Comparison of ENCODE assay signal across 8 cellular contexts in genomic region chr10:132142396-132143161, GRCh38. TPM values are rescaled to one million over a fixed set of nuclear protein-coding genes. Genes with fewer than 3 reads are reported as not detected.
A peak's percentile ranks its signal among the peaks of the same experiment; 100 is the strongest.
DNase-seq lines count a peak whose midpoint lies in the region; ATAC-seq and TF ChIP-seq lines count a peak whose summit lies in the region.

No MANE protein-coding gene starts in this region.

- H3K79me2 ChIP-seq in OCI-LY1 (ENCODE audit: insufficient read depth, low read length): no peaks in the 10 kb centered on the region

- H3K27ac ChIP-seq in CD8-positive, alpha-beta memory T cell (ENCODE audit: low read depth, low read length): no peak overlapping the region
- no peak overlapping the region for H3K27ac ChIP-seq in OCI-LY1 (ENCODE audit: low read depth, low read length, poor library complexity, severe bottlenecking)

- peak; percentile 78 for ATAC-seq in activated T-helper 17 cell treated with anti-CD3 and anti-CD28 coated beads, Interleukin-2, amount 50 U/mL, for 72 hours (replicated peaks)
- ATAC-seq in HG03196 (IDR thresholded peaks at IDR 0.05; ENCODE audit: unreplicated experiment): no peak

- H3K27me3 ChIP-seq in CD8-positive, alpha-beta memory T cell (ENCODE audit: insufficient read depth, low read length, poor library complexity, severe bottlenecking): no peaks in the 10 kb centered on the region
- H3K27me3 ChIP-seq in OCI-LY1 (ENCODE audit: insufficient read depth, low read length): no peaks in the 10 kb centered on the region

- H3K4me1 Mint-ChIP-seq in CD8-positive, alpha-beta memory T cell: peaks cover 0 to 6% (median 0%) of the 10 kb centered on the region in 3 donors
- no peaks in the 10 kb centered on the region for H3K4me1 Mint-ChIP-seq in activated T-helper 17 cell treated with anti-CD3 and anti-CD28 coated beads, Interleukin-2, amount 50 U/mL, for 72 hours
- peaks cover 5% of the 10 kb centered on the region for H3K4me1 Mint-ChIP-seq in glutamatergic neuron (ENCODE audit: low read depth, unreplicated experiment)
- no peaks in the 10 kb centered on the region for H3K4me1 Mint-ChIP-seq in progenitor cell of endocrine pancreas (ENCODE audit: low read depth)

- H3K27ac Mint-ChIP-seq in CD8-positive, alpha-beta memory T cell: no peak overlapping the region
- no peak overlapping the region for H3K27ac Mint-ChIP-seq in activated T-helper 17 cell treated with anti-CD3 and anti-CD28 coated beads, Interleukin-2, amount 50 U/mL, for 72 hours
- H3K27ac Mint-ChIP-seq in glutamatergic neuron (ENCODE audit: unreplicated experiment) (no peak overlapping the region), progenitor cell of endocrine pancreas (no peak overlapping the region)

- H3K4me3 ChIP-seq in CD8-positive, alpha-beta memory T cell (ENCODE audit: low read length): no peak overlapping the region
- H3K4me3 ChIP-seq in OCI-LY1 (ENCODE audit: low read depth, low read length, poor library complexity, severe bottlenecking): no peak overlapping the region

- H3K9me3 ChIP-seq in CD8-positive, alpha-beta memory T cell (ENCODE audit: low read length): no peaks in the 10 kb centered on the region
- H3K9me3 ChIP-seq in OCI-LY1 (ENCODE audit: low read length): no peaks in the 10 kb centered on the region

- no peaks in the 10 kb centered on the region for H3K9me2 ChIP-seq in OCI-LY1 (ENCODE audit: low read depth, low read length)

- no peaks in the 10 kb centered on the region for H3K36me3 Mint-ChIP-seq in CD8-positive, alpha-beta memory T cell
- no peaks in the 10 kb centered on the region for H3K36me3 Mint-ChIP-seq in activated T-helper 17 cell treated with anti-CD3 and anti-CD28 coated beads, Interleukin-2, amount 50 U/mL, for 72 hours (ENCODE audit: low read depth)
- H3K36me3 Mint-ChIP-seq in glutamatergic neuron (ENCODE audit: unreplicated experiment) (no peaks in the 10 kb centered on the region), progenitor cell of endocrine pancreas (ENCODE audit: insufficient read depth) (no peaks in the 10 kb centered on the region)

- H3K4me3 Mint-ChIP-seq in CD8-positive, alpha-beta memory T cell: no peak overlapping the region
- H3K4me3 Mint-ChIP-seq in activated T-helper 17 cell treated with anti-CD3 and anti-CD28 coated beads, Interleukin-2, amount 50 U/mL, for 72 hours: no peak overlapping the region
- H3K4me3 Mint-ChIP-seq in glutamatergic neuron (ENCODE audit: unreplicated experiment) (no peak overlapping the region), progenitor cell of endocrine pancreas (ENCODE audit: low read depth) (no peak overlapping the region)

- H3F3A ChIP-seq in OCI-LY1 (ENCODE audit: insufficient read depth, low read length): no peaks in the 10 kb centered on the region

- H3K9ac ChIP-seq in OCI-LY1 (ENCODE audit: low read length): no peak overlapping the region

- peak; percentile 86 for TF ChIP-seq CTCF in GM20000 (IDR thresholded peaks at IDR 0.05; ENCODE audit: extremely low read depth, missing control alignments)
- TF ChIP-seq CTCF in OCI-LY1 (IDR thresholded peaks at IDR 0.05; ENCODE audit: low read length): peak; percentile 68
- peak; percentile 90 for TF ChIP-seq CTCF in glutamatergic neuron (IDR thresholded peaks at IDR 0.05; ENCODE audit: partially characterized antibody, unreplicated experiment)
- TF ChIP-seq CTCF in progenitor cell of endocrine pancreas (IDR thresholded peaks at IDR 0.05; ENCODE audit: unreplicated experiment): peak; percentile 82

- H4K20me1 ChIP-seq in OCI-LY1 (ENCODE audit: insufficient read depth, low read length): no peaks in the 10 kb centered on the region

- CTCF ChIA-PET in CD8-positive, alpha-beta memory T cell (lab: Charles Lee): interaction anchor here (1.0 to 1.5 kb wide), 7 partner anchors 9 to 257 kb away, joined by 3 to 7 read pairs (median 3); no protein-coding TSS in a partner anchor

- H2AFZ ChIP-seq in OCI-LY1 (ENCODE audit: low read length): no peak overlapping the region

- no peak overlapping the region for H3K4me2 ChIP-seq in OCI-LY1 (ENCODE audit: low read length)

- peak; percentile 27 to 65 (median 37) for DNase-seq in CD8-positive, alpha-beta memory T cell
- DNase-seq in GM20000 (ENCODE audit: low spot score) (peak; percentile 91), glutamatergic neuron (peak; percentile 74), progenitor cell of endocrine pancreas (ENCODE audit: low spot score, unreplicated experiment) (peak; percentile 64), SW 1271 (lab: John Stamatoyannopoulos, UW) (no peak)

- H3K36me3 ChIP-seq in CD8-positive, alpha-beta memory T cell (ENCODE audit: insufficient read depth, low read length): no peaks in the 10 kb centered on the region
- no peaks in the 10 kb centered on the region for H3K36me3 ChIP-seq in OCI-LY1 (ENCODE audit: insufficient read depth, low read length)

- H3K27me3 Mint-ChIP-seq in CD8-positive, alpha-beta memory T cell: peaks cover 3 to 6% of the 10 kb centered on the region in 2 donors
- H3K27me3 Mint-ChIP-seq in activated T-helper 17 cell treated with anti-CD3 and anti-CD28 coated beads, Interleukin-2, amount 50 U/mL, for 72 hours: no peaks in the 10 kb centered on the region
- H3K27me3 Mint-ChIP-seq in glutamatergic neuron (ENCODE audit: unreplicated experiment): no peaks in the 10 kb centered on the region
- peaks cover 3% of the 10 kb centered on the region for H3K27me3 Mint-ChIP-seq in progenitor cell of endocrine pancreas

- H3K4me1 ChIP-seq in CD8-positive, alpha-beta memory T cell (ENCODE audit: insufficient read depth, low read length): no peaks in the 10 kb centered on the region
- no peaks in the 10 kb centered on the region for H3K4me1 ChIP-seq in OCI-LY1 (ENCODE audit: insufficient read depth, low read length, severe bottlenecking)

- no peaks in the 10 kb centered on the region for H3K9me3 Mint-ChIP-seq in CD8-positive, alpha-beta memory T cell
- no peaks in the 10 kb centered on the region for H3K9me3 Mint-ChIP-seq in activated T-helper 17 cell treated with anti-CD3 and anti-CD28 coated beads, Interleukin-2, amount 50 U/mL, for 72 hours
- H3K9me3 Mint-ChIP-seq in glutamatergic neuron (ENCODE audit: unreplicated experiment) (no peaks in the 10 kb centered on the region), progenitor cell of endocrine pancreas (ENCODE audit: low read depth) (no peaks in the 10 kb centered on the region)

- POLR2A ChIA-PET in CD8-positive, alpha-beta memory T cell (lab: Charles Lee): no interaction called here

RNA-seq across cellular contexts. Expression of gene DPYSL4, which starts 44.2 kb away (rescaled TPM):
- total RNA-seq in CD8-positive, alpha-beta memory T cell: 1 to 10 TPM; 3.2 to 3.3 TPM
- not detected for polyA plus RNA-seq in CD8-positive, alpha-beta memory T cell
- 10 to 100 TPM; 14.3 to 23.5 TPM for total RNA-seq in activated T-helper 17 cell treated with anti-CD3 and anti-CD28 coated beads, Interleukin-2, amount 50 U/mL, for 72 hours
- 402 TPM for total RNA-seq in glutamatergic neuron (ENCODE audit: unreplicated experiment)
- total RNA-seq in progenitor cell of endocrine pancreas: 54.6 and 55.9 TPM in 2 replicates

Comparison
In these comparisons a context has a peak if more than half of its experiments do, and no peak if none do; other contexts are left out.
1. DNase-seq: peak in CD8-positive, alpha-beta memory T cell (5 of 5), GM20000 (single experiment), glutamatergic neuron (single experiment) and progenitor cell of endocrine pancreas (single experiment); none in SW 1271 (0 of 2).
2. Peak in every context shown above with its lines, with median percentiles within 50 percentile points of each other: CTCF ChIP-seq.